ENCODE assay signal across 12 cellular contexts in genomic region chr1:9653195-9653782, GRCh38. TPM values are rescaled to one million over a fixed set of nuclear protein-coding genes. Genes with fewer than 3 reads are reported as not detected.
DNase-seq lines count a peak whose midpoint lies in the region; ATAC-seq, FAIRE-seq and TF ChIP-seq lines count a peak whose summit lies in the region.
"Had no signal": no experiment of that assay in that cellular context is flagged by ENCODE, and none has a peak within 500 bp of the region (broad histone marks: within the 10 kb centered on the region; RNA-seq: fewer than 3 reads in every experiment).

No MANE protein-coding gene starts in this region.

- no peak overlapping the region for H2AFZ ChIP-seq in astrocyte (ENCODE audit: low read depth, low read length)

- FAIRE-seq in astrocyte (lab: Jason Lieb, UNC), result no peak

- H3K27ac ChIP-seq in astrocyte (ENCODE audit: low read depth, low read length), result no peak overlapping the region

- TF ChIP-seq POLR2A in GM18505 (IDR thresholded peaks at IDR 0.05; ENCODE audit: borderline replicate concordance, extremely low read depth, insufficient read depth, insufficient read length), result no peak

- H3K36me3 Mint-ChIP-seq in astrocyte (ENCODE audit: low read depth, unreplicated experiment) (no peaks in the 10 kb centered on the region), osteocyte (ENCODE audit: unreplicated experiment) (no peaks in the 10 kb centered on the region)

- H3K4me1 ChIP-seq in astrocyte (ENCODE audit: insufficient read depth, low read length), result peaks cover 2% of the 10 kb centered on the region

- no peaks in the 10 kb centered on the region for H3K9me3 ChIP-seq in astrocyte (ENCODE audit: insufficient read depth, low read depth, low read length)

- TF ChIP-seq CTCF in astrocyte (IDR thresholded peaks at IDR 0.05; ENCODE audit: insufficient read depth, low read depth, low read length) (no peak), osteocyte (IDR thresholded peaks at IDR 0.05) (no peak)

- H3K4me3 ChIP-seq in GM08714 (ENCODE audit: low read length), result peak overlapping the region; percentile 92
- H3K4me3 ChIP-seq in astrocyte (ENCODE audit: insufficient read depth, low read depth, low read length), result no peak overlapping the region
- H3K4me3 ChIP-seq: lung had no signal

- peaks cover 3% of the 10 kb centered on the region for H4K20me1 ChIP-seq in astrocyte (ENCODE audit: insufficient read depth, low read length)

- DNase-seq in NAMALWA (ENCODE audit: low spot score) (peak; percentile 65), astrocyte (ENCODE audit: low read depth) (no peak), osteocyte (ENCODE audit: extremely low spot score, unreplicated experiment) (no peak), NCI-H2107 (lab: John Stamatoyannopoulos, UW) (no peak), anterior cingulate cortex (lab: John Stamatoyannopoulos, UW) (no peak)
- DNase-seq: DMS79 treated with DMSO at 0.1 percent for 48 hours, NCI-H1417 treated with DMSO at 0.1 percent for 48 hours, SHP77 had no signal

- H3K4me1 Mint-ChIP-seq in astrocyte (ENCODE audit: low read depth, unreplicated experiment), result no peaks in the 10 kb centered on the region
- peaks cover 6% of the 10 kb centered on the region for H3K4me1 Mint-ChIP-seq in osteocyte (ENCODE audit: unreplicated experiment)

- no peaks in the 10 kb centered on the region for H3K79me2 ChIP-seq in astrocyte (ENCODE audit: insufficient read depth, low read length)

- H3K9me3 Mint-ChIP-seq in astrocyte (ENCODE audit: unreplicated experiment), result no peaks in the 10 kb centered on the region
- no peaks in the 10 kb centered on the region for H3K9me3 Mint-ChIP-seq in osteocyte (ENCODE audit: unreplicated experiment)

- H3K27ac Mint-ChIP-seq in astrocyte (ENCODE audit: unreplicated experiment) (no peak overlapping the region), osteocyte (ENCODE audit: unreplicated experiment) (no peak overlapping the region)

- H3K4me2 ChIP-seq in astrocyte (ENCODE audit: low read length), result peak overlapping the region; percentile 84

- ATAC-seq in GM18873 (IDR thresholded peaks at IDR 0.05; ENCODE audit: low FRiP score, unreplicated experiment) (no peak), GM18505 (IDR thresholded peaks at IDR 0.05; ENCODE audit: unreplicated experiment) (no peak)

- no peaks in the 10 kb centered on the region for H3K36me3 ChIP-seq in astrocyte (ENCODE audit: insufficient read depth, low read length)

- H3K27me3 ChIP-seq in astrocyte (ENCODE audit: insufficient read depth, low read length), result peaks cover 18% of the 10 kb centered on the region

- no peak overlapping the region for H3K9ac ChIP-seq in astrocyte (ENCODE audit: low read length)

- H3K27me3 Mint-ChIP-seq in astrocyte (ENCODE audit: low read depth, unreplicated experiment), result peaks cover 44% of the 10 kb centered on the region
- peaks cover 18% of the 10 kb centered on the region for H3K27me3 Mint-ChIP-seq in osteocyte (ENCODE audit: unreplicated experiment)

- H3K4me3 Mint-ChIP-seq in astrocyte (ENCODE audit: unreplicated experiment), result no peak overlapping the region
- H3K4me3 Mint-ChIP-seq in osteocyte (ENCODE audit: unreplicated experiment), result peak overlapping the region; percentile 47

RNA-seq across cellular contexts. Expression of gene PIK3CD, which starts 1.8 kb away (rescaled TPM):
- total RNA-seq in astrocyte (25.9 and 29.5 TPM in 2 replicates), osteocyte (10.1 and 14.6 TPM in 2 replicates)
